ENCODE assay signal across 1 cellular context in the genomic region with DNA sequence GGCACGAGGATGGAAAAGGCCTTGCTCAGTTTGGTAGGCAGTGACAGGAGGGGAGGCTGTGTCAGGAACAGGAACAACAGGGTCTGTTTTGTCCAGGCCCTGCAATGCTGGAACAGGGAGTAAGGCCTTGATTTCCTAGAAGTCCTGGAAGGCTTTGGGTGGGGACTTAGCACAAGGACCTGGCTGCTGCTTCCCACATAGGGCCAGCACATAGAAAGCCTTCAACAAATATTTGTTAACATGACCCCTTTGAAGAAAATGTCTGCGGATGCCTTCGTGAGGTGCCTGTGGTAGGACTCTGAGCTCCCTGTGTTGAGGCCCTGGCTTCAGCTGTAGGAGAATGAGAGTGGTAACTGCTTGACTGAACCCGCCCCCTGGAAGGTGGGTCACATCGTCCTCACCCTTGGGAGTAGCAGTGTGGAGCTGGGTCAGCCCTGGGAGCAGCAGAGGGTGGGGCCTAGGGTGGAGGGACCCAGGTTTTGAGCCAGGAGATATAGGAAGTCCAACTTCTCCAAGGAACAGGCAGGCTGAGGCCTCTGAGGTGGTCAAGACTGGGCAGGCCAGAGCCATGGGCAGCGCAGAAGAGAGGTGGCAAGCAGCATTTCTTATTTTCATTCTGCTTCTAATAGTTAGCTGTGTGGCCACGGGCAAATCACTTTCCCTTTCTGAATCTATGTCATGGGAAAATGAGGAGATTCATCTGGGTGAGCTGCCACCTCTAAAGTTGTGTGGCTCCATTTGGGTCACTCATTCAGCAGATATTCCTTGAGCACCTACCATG.
TF ChIP-seq lines count a peak whose summit lies in the region.

No MANE protein-coding gene starts in this region.

TF ChIP-seq in A549, 52 proteins besides CTCF, POLR2A, EP300 and RAD21 (continued from another document):
- TF ChIP-seq MAFK (IDR thresholded peaks at IDR 0.05; ENCODE audit: partially characterized antibody) (no peak), SREBF2 (IDR thresholded peaks at IDR 0.05) (no peak), JUNB (IDR thresholded peaks at IDR 0.05) (no peak)
